23 cellular contexts compared by ENCODE assay signal in genomic region chr19:4046362-4046691, GRCh38. TPM values are rescaled to one million over a fixed set of nuclear protein-coding genes. Genes with fewer than 3 reads are reported as not detected.
DNase-seq lines count a peak whose midpoint lies in the region; ATAC-seq and TF ChIP-seq lines count a peak whose summit lies in the region.
"Had no signal": no experiment of that assay in that cellular context is flagged by ENCODE, and none has a peak within 500 bp of the region (broad histone marks: within the 10 kb centered on the region; RNA-seq: fewer than 3 reads in every experiment).

No MANE protein-coding gene starts in this region.

- H3K9me3 ChIP-seq in CD4-positive, CD25-positive, alpha-beta regulatory T cell (ENCODE audit: control insufficient read depth in 2 of 2, low read length in 2 of 2): no peaks in the 10 kb centered on the region
- no peaks in the 10 kb centered on the region for H3K9me3 ChIP-seq in CD8-positive, alpha-beta T cell (ENCODE audit: low read length)
- H3K9me3 ChIP-seq in mesenchymal stem cell (ENCODE audit: control insufficient read depth, low read length): no peaks in the 10 kb centered on the region
- H3K9me3 ChIP-seq: left ventricle myocardium inferior, right atrium auricular region had no signal

- no peak for ATAC-seq in CD4-positive, CD25-positive, alpha-beta regulatory T cell (ENCODE audit: low read depth in 2 of 2)
- no peak for ATAC-seq in CD8-positive, alpha-beta T cell
- no peak for ATAC-seq in GM18502 (IDR thresholded peaks at IDR 0.05; ENCODE audit: poor library complexity, unreplicated experiment)
- no peak for ATAC-seq in HG02884 (IDR thresholded peaks at IDR 0.05; ENCODE audit: unreplicated experiment)
- ATAC-seq: activated CD4-positive, alpha-beta T cell treated with anti-CD3 and anti-CD28 coated beads for 36 hours; activated CD8-positive, alpha-beta memory T cell treated with anti-CD3 and anti-CD28 coated beads, Interleukin-2, amount 10 ng/mL, durations not matched to agents 7 days and 5 days; activated T-helper 17 cell treated with anti-CD3 and anti-CD28 coated beads, Interleukin-2, amount 50 U/mL, for 72 hours; HCT116; stimulated activated memory B cell treated with anti-CD40 and anti-IgM and Interleukin-4, amounts not matched to agents 10 μg/mL and 1 μg/mL and 100 μg/mL, for 72 hours had no signal

- no peak overlapping the region for H3K4me3 ChIP-seq in CD4-positive, CD25-positive, alpha-beta regulatory T cell (ENCODE audit: low read depth, low read length)
- H3K4me3 ChIP-seq in CD8-positive, alpha-beta T cell (ENCODE audit: low read depth, low read length): no peak overlapping the region
- no peak overlapping the region for H3K4me3 ChIP-seq in mesenchymal stem cell (ENCODE audit: insufficient read depth in 1 of 2, low read depth in 1 of 2, low read length in 2 of 2)
- H3K4me3 ChIP-seq: left ventricle myocardium inferior, right atrium auricular region had no signal

- H2AK5ac ChIP-seq in mesenchymal stem cell (ENCODE audit: low read length, severe bottlenecking): no peak overlapping the region

- H3K27ac Mint-ChIP-seq in CD4-positive, CD25-positive, alpha-beta regulatory T cell: peak overlapping the region; percentile 88 to 97 (median 95)
- H3K27ac Mint-ChIP-seq in CD8-positive, alpha-beta T cell: peak overlapping the region; percentile 91
- peak overlapping the region; percentile 87 for H3K27ac Mint-ChIP-seq in activated naive CD8-positive, alpha-beta T cell
- H3K27ac Mint-ChIP-seq: activated CD4-positive, alpha-beta T cell treated with anti-CD3 and anti-CD28 coated beads for 36 hours; activated CD8-positive, alpha-beta memory T cell treated with anti-CD3 and anti-CD28 coated beads, Interleukin-2, amount 10 ng/mL, durations not matched to agents 7 days and 5 days; activated T-helper 17 cell treated with anti-CD3 and anti-CD28 coated beads, Interleukin-2, amount 50 U/mL, for 72 hours had no signal

- no peaks in the 10 kb centered on the region for H3K27me3 ChIP-seq in CD4-positive, CD25-positive, alpha-beta regulatory T cell (ENCODE audit: control insufficient read depth, insufficient read depth, low read length)
- H3K27me3 ChIP-seq in CD8-positive, alpha-beta T cell (ENCODE audit: insufficient read depth, low read length): no peaks in the 10 kb centered on the region
- no peaks in the 10 kb centered on the region for H3K27me3 ChIP-seq in mesenchymal stem cell (ENCODE audit: control insufficient read depth in 1 of 2, insufficient read depth in 1 of 2, low read length in 2 of 2)
- H3K27me3 ChIP-seq: right atrium auricular region had no signal

- H3K36me3 ChIP-seq in CD4-positive, CD25-positive, alpha-beta regulatory T cell (ENCODE audit: control insufficient read depth, insufficient read depth, low read length): peaks cover 26% of the 10 kb centered on the region
- peaks cover 17% of the 10 kb centered on the region for H3K36me3 ChIP-seq in CD8-positive, alpha-beta T cell (ENCODE audit: insufficient read depth, low read length)
- H3K36me3 ChIP-seq in mesenchymal stem cell (ENCODE audit: control insufficient read depth in 1 of 2, insufficient read depth in 2 of 2, low read depth in 1 of 2, low read length in 2 of 2): peaks cover 47 to 76% of the 10 kb centered on the region in 2 experiments

- POLR2A ChIA-PET in CD8-positive, alpha-beta T cell (lab: Charles Lee): no interaction called here

- DNase-seq in CD4-positive, CD25-positive, alpha-beta regulatory T cell: peak in 1 of 3 donors; percentile 30
- no peak for DNase-seq in CD8-positive, alpha-beta T cell
- DNase-seq in mesenchymal stem cell: no peak
- DNase-seq in activated CD4-positive, alpha-beta T cell treated with anti-CD3 and anti-CD28 coated beads, Interleukin-2, amount 50 U/mL, for 4 hours: no peak
- DNase-seq: activated CD4-positive, alpha-beta T cell treated with anti-CD3 and anti-CD28 coated beads for 36 hours; activated CD8-positive, alpha-beta memory T cell treated with anti-CD3 and anti-CD28 coated beads, Interleukin-2, amount 10 ng/mL, durations not matched to agents 7 days and 5 days; amniotic stem cell; cortex of kidney; DMS79 treated with DMSO at 0.1 percent for 48 hours; left ventricle myocardium inferior; midbrain; NCI-H1092 treated with DMSO at 0.1 percent for 48 hours; NCI-H1930; RPMI8226; stimulated activated CD4-positive, alpha-beta T cell treated with anti-CD3 and anti-CD28 coated beads, Interleukin-2, amount 100 ng/mL, for 48 hours had no signal

- H3K27ac ChIP-seq in CD4-positive, CD25-positive, alpha-beta regulatory T cell (ENCODE audit: insufficient read depth, low read length, poor library complexity, severe bottlenecking): peak overlapping the region; percentile 33
- peak overlapping the region; percentile 33 for H3K27ac ChIP-seq in CD8-positive, alpha-beta T cell (ENCODE audit: low read depth, low read length)
- no peak overlapping the region for H3K27ac ChIP-seq in mesenchymal stem cell (ENCODE audit: low read length, poor library complexity, severe bottlenecking)
- H3K27ac ChIP-seq: left ventricle myocardium inferior, parathyroid adenoma, right atrium auricular region had no signal

- H3K79me1 ChIP-seq in mesenchymal stem cell (replicated peaks; ENCODE audit: low read length, poor library complexity, severe bottlenecking): peaks cover 14% of the 10 kb centered on the region

- H2BK120ac ChIP-seq in mesenchymal stem cell (ENCODE audit: low read depth, low read length): no peak overlapping the region

- peaks cover 11 to 42% (median 15%) of the 10 kb centered on the region in 4 donors for H3K4me1 Mint-ChIP-seq in CD4-positive, CD25-positive, alpha-beta regulatory T cell
- H3K4me1 Mint-ChIP-seq in CD8-positive, alpha-beta T cell (ENCODE audit: low read depth): peaks cover 31% of the 10 kb centered on the region
- peaks cover 26% of the 10 kb centered on the region for H3K4me1 Mint-ChIP-seq in activated naive CD8-positive, alpha-beta T cell (ENCODE audit: low read depth)

- no CpG with 5 or more reads among the region's 7 CpGs for WGBS in mesenchymal stem cell

- no peak for TF ChIP-seq CTCF in CD8-positive, alpha-beta T cell (IDR thresholded peaks at IDR 0.05)

- H3K36me3 Mint-ChIP-seq in CD4-positive, CD25-positive, alpha-beta regulatory T cell: peaks cover 23% of the 10 kb centered on the region
- peaks cover 48% of the 10 kb centered on the region for H3K36me3 Mint-ChIP-seq in CD8-positive, alpha-beta T cell
- H3K36me3 Mint-ChIP-seq in activated naive CD8-positive, alpha-beta T cell: peaks cover 4% of the 10 kb centered on the region

- H2BK15ac ChIP-seq in mesenchymal stem cell (ENCODE audit: low read depth, poor library complexity, severe bottlenecking): no peak overlapping the region

- peaks cover 0 to 4% (median 0%) of the 10 kb centered on the region in 7 donors for H3K9me3 Mint-ChIP-seq in CD4-positive, CD25-positive, alpha-beta regulatory T cell
- no peaks in the 10 kb centered on the region for H3K9me3 Mint-ChIP-seq in CD8-positive, alpha-beta T cell
- H3K9me3 Mint-ChIP-seq in activated naive CD8-positive, alpha-beta T cell (ENCODE audit: low read depth): no peaks in the 10 kb centered on the region
- H3K9me3 Mint-ChIP-seq: activated T-helper 17 cell treated with anti-CD3 and anti-CD28 coated beads, Interleukin-2, amount 50 U/mL, for 72 hours; stimulated activated memory B cell treated with anti-CD40 and anti-IgM and Interleukin-4, amounts not matched to agents 10 μg/mL and 1 μg/mL and 100 μg/mL, for 72 hours had no signal

- no peak overlapping the region for H3K18ac ChIP-seq in mesenchymal stem cell (ENCODE audit: low read depth in 1 of 2, low read length in 2 of 2)

- H3K27me3 Mint-ChIP-seq in CD4-positive, CD25-positive, alpha-beta regulatory T cell: no peaks in the 10 kb centered on the region
- no peaks in the 10 kb centered on the region for H3K27me3 Mint-ChIP-seq in CD8-positive, alpha-beta T cell (ENCODE audit: low read depth)
- no peaks in the 10 kb centered on the region for H3K27me3 Mint-ChIP-seq in activated naive CD8-positive, alpha-beta T cell
- H3K27me3 Mint-ChIP-seq: activated CD4-positive, alpha-beta T cell treated with anti-CD3 and anti-CD28 coated beads for 36 hours; activated CD8-positive, alpha-beta memory T cell treated with anti-CD3 and anti-CD28 coated beads, Interleukin-2, amount 10 ng/mL, durations not matched to agents 7 days and 5 days; activated T-helper 17 cell treated with anti-CD3 and anti-CD28 coated beads, Interleukin-2, amount 50 U/mL, for 72 hours; stimulated activated memory B cell treated with anti-CD40 and anti-IgM and Interleukin-4, amounts not matched to agents 10 μg/mL and 1 μg/mL and 100 μg/mL, for 72 hours had no signal

- no peak overlapping the region for H3K4me2 ChIP-seq in mesenchymal stem cell (ENCODE audit: low read length, poor library complexity, severe bottlenecking)

- peak overlapping the region in 3 of 4 donors; percentile 67 to 83 (median 69) for H3K4me3 Mint-ChIP-seq in CD4-positive, CD25-positive, alpha-beta regulatory T cell
- H3K4me3 Mint-ChIP-seq in CD8-positive, alpha-beta T cell: peak overlapping the region; percentile 47
- peak overlapping the region; percentile 46 for H3K4me3 Mint-ChIP-seq in activated naive CD8-positive, alpha-beta T cell
- H3K4me3 Mint-ChIP-seq: activated CD4-positive, alpha-beta T cell treated with anti-CD3 and anti-CD28 coated beads for 36 hours; activated CD8-positive, alpha-beta memory T cell treated with anti-CD3 and anti-CD28 coated beads, Interleukin-2, amount 10 ng/mL, durations not matched to agents 7 days and 5 days; activated T-helper 17 cell treated with anti-CD3 and anti-CD28 coated beads, Interleukin-2, amount 50 U/mL, for 72 hours; stimulated activated memory B cell treated with anti-CD40 and anti-IgM and Interleukin-4, amounts not matched to agents 10 μg/mL and 1 μg/mL and 100 μg/mL, for 72 hours had no signal

- no peak overlapping the region for H3K4ac ChIP-seq in mesenchymal stem cell (ENCODE audit: low read depth in 1 of 2, low read length in 2 of 2)

- H4K91ac ChIP-seq in mesenchymal stem cell (ENCODE audit: low read length): no peak overlapping the region

- no peak overlapping the region for H2BK12ac ChIP-seq in mesenchymal stem cell (ENCODE audit: low read length in 2 of 2)

- no peak overlapping the region for H3K14ac ChIP-seq in mesenchymal stem cell (ENCODE audit: low read length in 2 of 2)

- CTCF ChIA-PET in CD8-positive, alpha-beta T cell (lab: Charles Lee): no interaction called here

- no peak overlapping the region for H4K8ac ChIP-seq in mesenchymal stem cell (ENCODE audit: low read length)

- H2BK5ac ChIP-seq in mesenchymal stem cell (ENCODE audit: low read depth, low read length, poor library complexity, severe bottlenecking): no peak overlapping the region

- no peak overlapping the region for H2AFZ ChIP-seq in mesenchymal stem cell (ENCODE audit: low read depth, low read length)
- H2AFZ ChIP-seq: parathyroid adenoma had no signal

- no peak overlapping the region for H3K23ac ChIP-seq in mesenchymal stem cell (ENCODE audit: low read length in 2 of 2)

- peak overlapping the region; percentile 15 for H3K9ac ChIP-seq in mesenchymal stem cell (ENCODE audit: low read length)
- H3K9ac ChIP-seq: parathyroid adenoma had no signal

- H3K4me1 ChIP-seq in CD4-positive, CD25-positive, alpha-beta regulatory T cell (ENCODE audit: control insufficient read depth, insufficient read depth, low read length, poor library complexity, severe bottlenecking): peaks cover 14% of the 10 kb centered on the region
- peaks cover 20% of the 10 kb centered on the region for H3K4me1 ChIP-seq in CD8-positive, alpha-beta T cell (ENCODE audit: insufficient read depth, low read length)
- H3K4me1 ChIP-seq in mesenchymal stem cell (ENCODE audit: control insufficient read depth, insufficient read depth, low read depth, low read length): peaks cover 19% of the 10 kb centered on the region

- intact Hi-C loops in CD8-positive, alpha-beta T cell (cut with DNase I, micrococcal nuclease): no loop called here

RNA-seq across cellular contexts. Expression of gene ZBTB7A, which starts 20.4 kb away (rescaled TPM):
- 50.5 TPM for total RNA-seq in CD4-positive, CD25-positive, alpha-beta regulatory T cell
- 10 to 100 TPM; 19.6 to 30.4 (median 23.7) TPM for polyA plus RNA-seq in CD4-positive, CD25-positive, alpha-beta regulatory T cell
- total RNA-seq in CD8-positive, alpha-beta T cell: 10 to 100 TPM; 58.2 to 64.5 TPM
- 27.7 TPM for polyA plus RNA-seq in mesenchymal stem cell (2013, experiment 1 of 2)
- polyA plus RNA-seq in mesenchymal stem cell (2013, experiment 2 of 2): 26.9 TPM

RNA-seq across cellular contexts. Expression of gene PIAS4, which starts 38.8 kb away (rescaled TPM):
- total RNA-seq in CD4-positive, CD25-positive, alpha-beta regulatory T cell: 25.4 TPM
- 10 to 100 TPM in 1 of 4 donors, 1 to 10 TPM in 3; 4.1 to 10.4 (median 4.4) TPM for polyA plus RNA-seq in CD4-positive, CD25-positive, alpha-beta regulatory T cell
- total RNA-seq in CD8-positive, alpha-beta T cell: 10 to 100 TPM; 11.6 to 14.9 TPM
- 49.3 TPM for polyA plus RNA-seq in mesenchymal stem cell (2013, experiment 1 of 2)
- polyA plus RNA-seq in mesenchymal stem cell (2013, experiment 2 of 2): 49.4 TPM
